20 cellular contexts compared by ENCODE assay signal in genomic region chrX:12441376-12442128, GRCh38.
DNase-seq lines count a peak whose midpoint lies in the region; ATAC-seq, FAIRE-seq and TF ChIP-seq lines count a peak whose summit lies in the region.
"Had no signal": no experiment of that assay in that cellular context is flagged by ENCODE, and none has a peak within 500 bp of the region (broad histone marks: within the 10 kb centered on the region; RNA-seq: fewer than 3 reads in every experiment).

No MANE protein-coding gene starts in this region.

- H3K4me1 ChIP-seq in A549, result no peaks in the 10 kb centered on the region
- H3K4me1 ChIP-seq in adipocyte (ENCODE audit: control insufficient read depth, insufficient read depth, low read length), result peaks cover 16% of the 10 kb centered on the region
- no peaks in the 10 kb centered on the region for H3K4me1 ChIP-seq in endodermal cell (ENCODE audit: control insufficient read depth, insufficient read depth, low read length)
- no peaks in the 10 kb centered on the region for H3K4me1 ChIP-seq in Peyer's patch

- FAIRE-seq in A549 (lab: Jason Lieb, UNC), result peak; percentile 65
- FAIRE-seq: endothelial cell of umbilical vein had no signal

- peaks cover 1% of the 10 kb centered on the region for H3K27me3 Mint-ChIP-seq in endodermal cell (ENCODE audit: insufficient read depth)
- no peaks in the 10 kb centered on the region for H3K27me3 Mint-ChIP-seq in osteocyte (ENCODE audit: unreplicated experiment)
- H3K27me3 Mint-ChIP-seq: activated CD4-positive, alpha-beta memory T cell treated with anti-CD3 and anti-CD28 coated beads for 36 hours had no signal

- no peak overlapping the region for H3K4me3 ChIP-seq in A549
- H3K4me3 ChIP-seq in adipocyte (ENCODE audit: low read length), result no peak overlapping the region
- H3K4me3 ChIP-seq in foreskin fibroblast (ENCODE audit: low read depth in 1 of 2, low read length in 2 of 2), result no peak overlapping the region
- H3K4me3 ChIP-seq in endodermal cell (ENCODE audit: low read length), result no peak overlapping the region
- no peak overlapping the region for H3K4me3 ChIP-seq in Peyer's patch
- H3K4me3 ChIP-seq: ovary had no signal

- POLR2A ChIA-PET in A549 (lab: Yijun Ruan, JAX), result no interaction called here

- no peak for TF ChIP-seq EP300 in A549 (IDR thresholded peaks at IDR 0.05)

- H3K9me3 ChIP-seq in A549, result no peaks in the 10 kb centered on the region
- H3K9me3 ChIP-seq in adipocyte (ENCODE audit: control insufficient read depth, low read length), result no peaks in the 10 kb centered on the region
- H3K9me3 ChIP-seq in endodermal cell (ENCODE audit: control insufficient read depth, low read length), result no peaks in the 10 kb centered on the region
- no peaks in the 10 kb centered on the region for H3K9me3 ChIP-seq in Peyer's patch
- H3K9me3 ChIP-seq: ovary had no signal

- H3K4me3 Mint-ChIP-seq in endodermal cell, result no peak overlapping the region
- H3K4me3 Mint-ChIP-seq in osteocyte (ENCODE audit: unreplicated experiment), result no peak overlapping the region
- H3K4me3 Mint-ChIP-seq: activated CD4-positive, alpha-beta memory T cell treated with anti-CD3 and anti-CD28 coated beads for 36 hours; mesothelial cell of epicardium; T-helper 2 cell treated with Interferon-gamma antibody and Interleukin-4, amounts not matched to agents 5 μg/mL and 100 μg/mL, for 36 hours had no signal

- H3K9ac ChIP-seq in adipocyte (ENCODE audit: low read length), result no peak overlapping the region
- no peak overlapping the region for H3K9ac ChIP-seq in endodermal cell (ENCODE audit: extremely low read depth, low read length, poor library complexity, severe bottlenecking)

- H3K4me2 ChIP-seq in A549, result no peak overlapping the region

- no peak for TF ChIP-seq RAD21 in A549 (conservative IDR thresholded peaks at IDR 0.05 in 1 of 2, IDR thresholded peaks at IDR 0.05 in 1 of 2)

- CTCF ChIA-PET in A549 (lab: Yijun Ruan, JAX), result no interaction called here

- H3K36me3 ChIP-seq in adipocyte (ENCODE audit: control insufficient read depth, insufficient read depth, low read length, severe bottlenecking), result no peaks in the 10 kb centered on the region
- H3K36me3 ChIP-seq in endodermal cell (ENCODE audit: control insufficient read depth, insufficient read depth, low read length), result no peaks in the 10 kb centered on the region
- H3K36me3 ChIP-seq in Peyer's patch, result no peaks in the 10 kb centered on the region
- H3K36me3 ChIP-seq: ovary had no signal

- TF ChIP-seq CTCF in A549 (IDR thresholded peaks at IDR 0.05), result no peak
- peak; percentile 9 for TF ChIP-seq CTCF in foreskin fibroblast (IDR thresholded peaks at IDR 0.05; ENCODE audit: low read depth, low read length)
- no peak for TF ChIP-seq CTCF in endodermal cell (conservative IDR thresholded peaks at IDR 0.05)
- no peak for TF ChIP-seq CTCF in osteocyte (IDR thresholded peaks at IDR 0.05)
- no peak for TF ChIP-seq CTCF in Peyer's patch (IDR thresholded peaks at IDR 0.05)

- H3K27ac ChIP-seq in A549 (no peak overlapping the region), endodermal cell (ENCODE audit: low read depth, low read length) (no peak overlapping the region), Peyer's patch (no peak overlapping the region)
- H3K27ac ChIP-seq: ovary had no signal

- ATAC-seq in A549, result no peak
- ATAC-seq: HCT116, Panc1 had no signal

- H3K4me1 Mint-ChIP-seq in endodermal cell (peaks cover 23% of the 10 kb centered on the region), osteocyte (ENCODE audit: unreplicated experiment) (peaks cover 15% of the 10 kb centered on the region)
- H3K4me1 Mint-ChIP-seq: mesothelial cell of epicardium had no signal

- DNase-seq in A549 (ENCODE audit: low read depth in 1 of 2, low spot score in 1 of 2) (no peak), HCEC 1CT (peak; percentile 80), adipocyte (ENCODE audit: low read depth) (peak; percentile 85), foreskin fibroblast (peak; percentile 77 to 90), endodermal cell (no peak), osteocyte (ENCODE audit: extremely low spot score, unreplicated experiment) (no peak), Peyer's patch (no peak), kidney glomerular epithelial cell (lab: John Stamatoyannopoulos, UW) (no peak)
- DNase-seq: activated CD4-positive, alpha-beta memory T cell treated with anti-CD3 and anti-CD28 coated beads for 36 hours; activated effector memory CD4-positive, alpha-beta T cell treated with Interleukin-2 at 50 U/mL for 16 hours; caudate nucleus; DND-41; MV-4-11; NCI-H345; ovary had no signal

- H3K27ac Mint-ChIP-seq in endodermal cell, result no peak overlapping the region
- no peak overlapping the region for H3K27ac Mint-ChIP-seq in osteocyte (ENCODE audit: unreplicated experiment)
- H3K27ac Mint-ChIP-seq: activated CD4-positive, alpha-beta memory T cell treated with anti-CD3 and anti-CD28 coated beads for 36 hours; mesothelial cell of epicardium; T-helper 2 cell treated with Interferon-gamma antibody and Interleukin-4, amounts not matched to agents 5 μg/mL and 100 μg/mL, for 36 hours had no signal

- H3K27me3 ChIP-seq in adipocyte (replicated peaks; ENCODE audit: control insufficient read depth, insufficient read depth, low read length) (peaks cover 3% of the 10 kb centered on the region), endodermal cell (ENCODE audit: control insufficient read depth, insufficient read depth, low read length, poor library complexity, severe bottlenecking) (no peaks in the 10 kb centered on the region), Peyer's patch (no peaks in the 10 kb centered on the region)
- H3K27me3 ChIP-seq: ovary had no signal

- TF ChIP-seq POLR2A in A549 (IDR thresholded peaks at IDR 0.05; ENCODE audit: low read length) (no peak), Peyer's patch (IDR thresholded peaks at IDR 0.05) (no peak)

- WGBS in A549 (ENCODE audit: missing lambda C conversion rate), result 13% methylated on average over 3 of the region's 3 CpGs
- WGBS in endodermal cell (ENCODE audit: insufficient coverage in 1 of 2, insufficient read length in 1 of 2), 2 experiments, result 54% methylated on average over 2 of the region's 3 CpGs; no CpG with 5 or more reads in 1 of the 2 experiments

- H3K36me3 Mint-ChIP-seq in endodermal cell (ENCODE audit: low read depth) (no peaks in the 10 kb centered on the region), osteocyte (ENCODE audit: unreplicated experiment) (no peaks in the 10 kb centered on the region)
- H3K36me3 Mint-ChIP-seq: activated CD4-positive, alpha-beta memory T cell treated with anti-CD3 and anti-CD28 coated beads for 36 hours; mesothelial cell of epicardium had no signal

- peaks cover 3% of the 10 kb centered on the region for H3K9me3 Mint-ChIP-seq in endodermal cell
- peaks cover 4% of the 10 kb centered on the region for H3K9me3 Mint-ChIP-seq in osteocyte (ENCODE audit: unreplicated experiment)
- H3K9me3 Mint-ChIP-seq: activated CD4-positive, alpha-beta memory T cell treated with anti-CD3 and anti-CD28 coated beads for 36 hours; T-helper 2 cell treated with Interferon-gamma antibody and Interleukin-4, amounts not matched to agents 5 μg/mL and 100 μg/mL, for 36 hours had no signal

TF ChIP-seq in A549, 52 proteins besides CTCF, POLR2A, EP300 and RAD21:
- TF ChIP-seq FOSB (CRISPR knock-in tag; IDR thresholded peaks at IDR 0.05) (no peak), CBX8 (IDR thresholded peaks at IDR 0.05) (no peak), ZC3H11A (IDR thresholded peaks at IDR 0.05) (no peak), CEBPB (IDR thresholded peaks at IDR 0.05) (no peak), BHLHE40 (IDR thresholded peaks at IDR 0.05; ENCODE audit: low read depth, low read length) (no peak), TP53 (CRISPR knock-in tag; IDR thresholded peaks at IDR 0.05) (no peak), RCOR1 (IDR thresholded peaks at IDR 0.05; ENCODE audit: low read depth, low read length) (no peak), JUNB (IDR thresholded peaks at IDR 0.05) (no peak), HES2 (IDR thresholded peaks at IDR 0.05) (no peak), ESRRA (IDR thresholded peaks at IDR 0.05; ENCODE audit: borderline replicate concordance, low read length) (no peak), MAZ (IDR thresholded peaks at IDR 0.05; ENCODE audit: borderline replicate concordance, low read depth, low read length) (no peak), USF2 (IDR thresholded peaks at IDR 0.05) (no peak), HDAC2 (IDR thresholded peaks at IDR 0.05) (no peak), GATA3 (IDR thresholded peaks at IDR 0.05; ENCODE audit: borderline replicate concordance) (no peak), EHMT2 (IDR thresholded peaks at IDR 0.05; ENCODE audit: low read depth) (no peak), FOXS1 (CRISPR knock-in tag; IDR thresholded peaks at IDR 0.05) (no peak)
TF ChIP-seq in A549: peak in this region for 0.

Comparison
In these comparisons a context has a peak if more than half of its experiments do, and no peak if none do; other contexts are left out.
1. DNase-seq: peak in HCEC 1CT (single experiment), adipocyte (single experiment) and foreskin fibroblast (2 of 2); none in A549 (0 of 2), endodermal cell (single experiment), osteocyte (single experiment), Peyer's patch (0 of 3) and kidney glomerular epithelial cell (single experiment).